Comparison of ENCODE assay signal across 18 cellular contexts in the genomic region with DNA sequence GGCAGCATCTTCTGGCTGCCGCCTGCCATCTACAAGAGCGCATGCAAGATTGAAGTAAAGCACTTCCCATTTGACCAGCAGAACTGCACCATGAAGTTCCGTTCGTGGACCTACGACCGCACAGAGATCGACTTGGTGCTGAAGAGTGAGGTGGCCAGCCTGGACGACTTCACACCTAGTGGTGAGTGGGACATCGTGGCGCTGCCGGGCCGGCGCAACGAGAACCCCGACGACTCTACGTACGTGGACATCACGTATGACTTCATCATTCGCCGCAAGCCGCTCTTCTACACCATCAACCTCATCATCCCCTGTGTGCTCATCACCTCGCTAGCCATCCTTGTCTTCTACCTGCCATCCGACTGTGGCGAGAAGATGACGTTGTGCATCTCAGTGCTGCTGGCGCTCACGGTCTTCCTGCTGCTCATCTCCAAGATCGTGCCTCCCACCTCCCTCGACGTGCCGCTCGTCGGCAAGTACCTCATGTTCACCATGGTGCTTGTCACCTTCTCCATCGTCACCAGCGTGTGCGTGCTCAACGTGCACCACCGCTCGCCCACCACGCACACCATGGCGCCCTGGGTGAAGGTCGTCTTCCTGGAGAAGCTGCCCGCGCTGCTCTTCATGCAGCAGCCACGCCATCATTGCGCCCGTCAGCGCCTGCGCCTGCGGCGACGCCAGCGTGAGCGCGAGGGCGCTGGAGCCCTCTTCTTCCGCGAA. TPM values are rescaled to one million over a fixed set of nuclear protein-coding genes. Genes with fewer than 3 reads are reported as not detected.
"Had no signal": no experiment of that assay in that cellular context is flagged by ENCODE, and none has a peak within 500 bp of the region (broad histone marks: within the 10 kb centered on the region; RNA-seq: fewer than 3 reads in every experiment).

No MANE protein-coding gene starts in this region.

- DNase-seq: colonic mucosa; dermis blood vessel endothelial cell; foreskin melanocyte; heart right ventricle; hypothalamus; kidney glomerular epithelial cell; mesendoderm; spleen; stimulated activated CD4-positive, alpha-beta T cell treated with anti-CD3 and anti-CD28 coated beads, Interleukin-15, amount 100 ng/mL, for 24 hours; stimulated activated CD4-positive, alpha-beta T cell treated with anti-CD3 and anti-CD28 coated beads, Interleukin-1b, Interleukin-23, amount 100 ng/mL, for 48 hours; stimulated activated CD4-positive, alpha-beta T cell treated with anti-CD3 and anti-CD28 coated beads, Interleukin-4, amount 100 ng/mL, for 4 hours; stimulated activated naive CD4-positive, alpha-beta T cell; stomach; transverse colon had no signal

- H3K9me3 ChIP-seq: colonic mucosa, heart right ventricle, spleen, stomach, thoracic aorta, transverse colon had no signal

- H3K36me3 Mint-ChIP-seq: naive thymus-derived CD8-positive, alpha-beta T cell had no signal

- H3K9me3 Mint-ChIP-seq: naive thymus-derived CD8-positive, alpha-beta T cell had no signal

- H3K4me3 ChIP-seq: colonic mucosa, heart right ventricle, spleen, stomach, thoracic aorta, transverse colon had no signal

- H3K27ac ChIP-seq: colonic mucosa, heart right ventricle, spleen, stomach, thoracic aorta, transverse colon had no signal

- H3K36me3 ChIP-seq: colonic mucosa, heart right ventricle, spleen, stomach, thoracic aorta, transverse colon had no signal

- ATAC-seq: heart right ventricle; naive thymus-derived CD8-positive, alpha-beta T cell; sciatic nerve had no signal

RNA-seq across cellular contexts. Expression of gene CHRNB2, which starts 3.8 kb away (rescaled TPM):
- total RNA-seq: mononuclear cell; naive thymus-derived CD8-positive, alpha-beta T cell; thoracic aorta had no signal
